ENCODE assay signal across 16 cellular contexts in the genomic region with DNA sequence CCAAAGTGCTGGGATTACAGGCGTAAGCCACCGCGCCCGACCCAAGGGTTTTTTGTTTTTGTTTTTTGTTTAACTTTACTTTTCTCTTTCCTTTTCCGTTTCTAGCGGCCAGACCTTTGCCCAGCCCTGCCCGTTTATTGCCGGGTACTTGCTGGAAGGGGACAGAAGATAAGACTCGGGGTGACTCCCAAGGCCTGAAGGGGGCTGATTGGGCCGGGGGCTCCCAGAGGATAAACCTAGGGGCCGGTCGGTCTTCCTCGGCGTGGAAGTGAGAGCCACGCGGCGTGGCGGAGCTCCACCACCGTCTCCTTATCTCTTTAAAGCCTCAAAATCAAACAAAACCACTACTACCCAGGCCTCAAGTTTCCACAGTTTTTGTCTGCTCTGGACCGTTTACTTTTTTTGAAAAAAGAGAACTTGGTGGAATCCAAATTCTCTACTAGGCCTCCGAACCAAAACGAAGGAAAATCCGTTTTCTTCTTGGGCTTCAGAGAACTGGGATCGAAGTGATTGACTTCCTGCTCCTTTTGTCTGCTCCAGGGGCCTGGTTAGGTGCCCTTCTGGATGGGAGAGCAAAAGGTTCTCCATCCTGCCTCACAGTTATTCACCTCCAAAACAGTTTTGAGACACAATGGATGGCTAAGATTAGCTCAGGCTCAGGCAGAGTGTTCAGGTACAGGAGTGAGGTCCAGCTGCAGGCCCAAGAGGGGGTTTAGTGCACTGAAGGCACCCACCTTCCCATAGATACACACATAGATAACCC. TPM values are rescaled to one million over a fixed set of nuclear protein-coding genes. Genes with fewer than 3 reads are reported as not detected.
DNase-seq lines count a peak whose midpoint lies in the region; ATAC-seq and TF ChIP-seq lines count a peak whose summit lies in the region.
"Had no signal": no experiment of that assay in that cellular context is flagged by ENCODE, and none has a peak within 500 bp of the region (broad histone marks: within the 10 kb centered on the region; RNA-seq: fewer than 3 reads in every experiment).

No MANE protein-coding gene starts in this region.

- H3K4me1 ChIP-seq in CD4-positive, alpha-beta memory T cell (ENCODE audit: insufficient read depth, low read length): peaks cover 15% of the 10 kb centered on the region
- no peaks in the 10 kb centered on the region for H3K4me1 ChIP-seq in HEK293 (ENCODE audit: control insufficient read depth, insufficient read depth, low read length)
- H3K4me1 ChIP-seq: BE2C, testis had no signal

- peak overlapping the region in 1 of 7 donors; percentile 16 for H3K27ac Mint-ChIP-seq in CD4-positive, alpha-beta memory T cell
- H3K27ac Mint-ChIP-seq in activated naive CD8-positive, alpha-beta T cell treated with anti-CD3 and anti-CD28 coated beads, Interleukin-2, amount 50 U/mL, for 24 hours: no peak overlapping the region
- no peak overlapping the region for H3K27ac Mint-ChIP-seq in natural killer cell treated with Interleukin-12 subunit alpha and Interleukin-12 subunit beta and Interleukin-15 and Interleukin-18, amount 100 ng/mL, for 72 hours
- H3K27ac Mint-ChIP-seq in WTC11: no peak overlapping the region
- H3K27ac Mint-ChIP-seq: activated CD4-positive, alpha-beta T cell treated with anti-CD3 and anti-CD28 coated beads, Interleukin-2, amount 10 ng/mL, durations not matched to agents 7 days and 5 days; effector memory CD8-positive, alpha-beta T cell had no signal

- no peak for ATAC-seq in activated naive CD8-positive, alpha-beta T cell treated with anti-CD3 and anti-CD28 coated beads, Interleukin-2, amount 50 U/mL, for 24 hours
- ATAC-seq in natural killer cell treated with Interleukin-12 subunit alpha and Interleukin-12 subunit beta and Interleukin-15 and Interleukin-18, amount 100 ng/mL, for 72 hours: no peak
- no peak for ATAC-seq in WTC11
- no peak for ATAC-seq in HG02885 (IDR thresholded peaks at IDR 0.05; ENCODE audit: poor library complexity, unreplicated experiment)
- ATAC-seq: left lobe of liver had no signal

- H3K4me3 ChIP-seq in CD4-positive, alpha-beta memory T cell (ENCODE audit: low read length in 2 of 2): no peak overlapping the region
- H3K4me3 ChIP-seq in HEK293 (ENCODE audit: low read depth, low read length): no peak overlapping the region

- TF ChIP-seq CTCF in HEK293 (tag by site-specific recombination; IDR thresholded peaks at IDR 0.05) (no peak), WTC11 (IDR thresholded peaks at IDR 0.05) (no peak)

- CTCF ChIA-PET in CD4-positive, alpha-beta memory T cell (lab: Charles Lee; ENCODE audit: partially characterized antibody): interaction anchor here (3.9 kb wide), 1 partner anchor 10 kb away, joined by 31 read pairs; a partner anchor contains a TSS
- CTCF ChIA-PET in HEK293 (lab: Yijun Ruan, JAX) (interaction anchor here (0.6 to 2.9 kb wide), 4 partner anchors 9 to 1389 kb away, joined by 3 to 37 read pairs (median 4); a partner anchor contains a TSS), WTC11 (lab: Charles Lee) (interaction anchor here (1.5 kb wide), 1 partner anchor 8 kb away, joined by 5 read pairs; a partner anchor contains a TSS)

- no peak overlapping the region for H3K27ac ChIP-seq in CD4-positive, alpha-beta memory T cell (ENCODE audit: low read depth, low read length)
- peak overlapping the region; percentile 4; the same call in 1 of the 2 replicates for H3K27ac ChIP-seq in HEK293 (ENCODE audit: extremely low read depth, low read depth, low read length)
- H3K27ac ChIP-seq: testis had no signal

- H3K9me3 Mint-ChIP-seq in CD4-positive, alpha-beta memory T cell: no peaks in the 10 kb centered on the region
- no peaks in the 10 kb centered on the region for H3K9me3 Mint-ChIP-seq in activated naive CD8-positive, alpha-beta T cell treated with anti-CD3 and anti-CD28 coated beads, Interleukin-2, amount 50 U/mL, for 24 hours
- H3K9me3 Mint-ChIP-seq in natural killer cell treated with Interleukin-12 subunit alpha and Interleukin-12 subunit beta and Interleukin-15 and Interleukin-18, amount 100 ng/mL, for 72 hours: no peaks in the 10 kb centered on the region
- no peaks in the 10 kb centered on the region for H3K9me3 Mint-ChIP-seq in WTC11
- H3K9me3 Mint-ChIP-seq: activated CD4-positive, alpha-beta T cell treated with anti-CD3 and anti-CD28 coated beads, Interleukin-2, amount 10 ng/mL, durations not matched to agents 7 days and 5 days; effector memory CD8-positive, alpha-beta T cell had no signal

- H3K9me3 ChIP-seq in CD4-positive, alpha-beta memory T cell (ENCODE audit: control insufficient read depth in 1 of 2, low read length in 2 of 2): no peaks in the 10 kb centered on the region
- H3K9me3 ChIP-seq in HEK293 (ENCODE audit: control insufficient read depth, insufficient read depth, low read depth, low read length): no peaks in the 10 kb centered on the region
- H3K9me3 ChIP-seq: BE2C, testis had no signal

- POLR2A ChIA-PET in CD4-positive, alpha-beta memory T cell (lab: Charles Lee; ENCODE audit: partially characterized antibody): no interaction called here
- POLR2A ChIA-PET in HEK293 (lab: Yijun Ruan, JAX): no interaction called here
- POLR2A ChIA-PET in WTC11 (lab: Charles Lee): no interaction called here

- peaks cover 0 to 7% of the 10 kb centered on the region in 2 donors for H3K36me3 Mint-ChIP-seq in CD4-positive, alpha-beta memory T cell
- H3K36me3 Mint-ChIP-seq in activated naive CD8-positive, alpha-beta T cell treated with anti-CD3 and anti-CD28 coated beads, Interleukin-2, amount 50 U/mL, for 24 hours (ENCODE audit: low read depth): no peaks in the 10 kb centered on the region
- H3K36me3 Mint-ChIP-seq in natural killer cell treated with Interleukin-12 subunit alpha and Interleukin-12 subunit beta and Interleukin-15 and Interleukin-18, amount 100 ng/mL, for 72 hours: no peaks in the 10 kb centered on the region
- no peaks in the 10 kb centered on the region; the same call in 1 of the 2 replicates for H3K36me3 Mint-ChIP-seq in WTC11

- intact Hi-C loops in CD4-positive, alpha-beta memory T cell (cut with micrococcal nuclease): no loop called here

- no peak for DNase-seq in CD4-positive, alpha-beta memory T cell
- DNase-seq in activated naive CD8-positive, alpha-beta T cell treated with anti-CD3 and anti-CD28 coated beads, Interleukin-2, amount 50 U/mL, for 24 hours: no peak
- DNase-seq in natural killer cell treated with Interleukin-12 subunit alpha and Interleukin-12 subunit beta and Interleukin-15 and Interleukin-18, amount 100 ng/mL, for 72 hours (ENCODE audit: low spot score): no peak
- no peak for DNase-seq in middle frontal gyrus (ENCODE audit: extremely low spot score, low spot score)
- DNase-seq in G401 (ENCODE audit: low spot score): no peak
- no peak for DNase-seq in WTC11 (ENCODE audit: low spot score)
- DNase-seq: activated CD4-positive, alpha-beta T cell treated with anti-CD3 and anti-CD28 coated beads, Interleukin-2, amount 10 ng/mL, durations not matched to agents 7 days and 5 days; BE2C; effector memory CD8-positive, alpha-beta T cell; NCI-H1105; NCI-H774; testis had no signal

- peaks cover 65 to 78% of the 10 kb centered on the region in 2 donors for H3K27me3 Mint-ChIP-seq in CD4-positive, alpha-beta memory T cell
- H3K27me3 Mint-ChIP-seq in activated naive CD8-positive, alpha-beta T cell treated with anti-CD3 and anti-CD28 coated beads, Interleukin-2, amount 50 U/mL, for 24 hours: peaks cover 74% of the 10 kb centered on the region
- H3K27me3 Mint-ChIP-seq in natural killer cell treated with Interleukin-12 subunit alpha and Interleukin-12 subunit beta and Interleukin-15 and Interleukin-18, amount 100 ng/mL, for 72 hours: peaks cover 46 to 50% of the 10 kb centered on the region in 2 donors
- H3K27me3 Mint-ChIP-seq in WTC11 (ENCODE audit: low read depth): peaks cover 100% of the 10 kb centered on the region; the same call in 1 of the 2 replicates

- H3K27me3 ChIP-seq in CD4-positive, alpha-beta memory T cell (ENCODE audit: insufficient read depth, low read length): peaks cover 60% of the 10 kb centered on the region
- H3K27me3 ChIP-seq: testis had no signal

- peaks cover 0 to 15% (median 8%) of the 10 kb centered on the region in 4 donors for H3K4me1 Mint-ChIP-seq in CD4-positive, alpha-beta memory T cell
- peaks cover 12% of the 10 kb centered on the region for H3K4me1 Mint-ChIP-seq in activated naive CD8-positive, alpha-beta T cell treated with anti-CD3 and anti-CD28 coated beads, Interleukin-2, amount 50 U/mL, for 24 hours
- peaks cover 8 to 10% of the 10 kb centered on the region in 2 donors for H3K4me1 Mint-ChIP-seq in natural killer cell treated with Interleukin-12 subunit alpha and Interleukin-12 subunit beta and Interleukin-15 and Interleukin-18, amount 100 ng/mL, for 72 hours (ENCODE audit: low read depth in 2 of 2)
- peaks cover 16% of the 10 kb centered on the region for H3K4me1 Mint-ChIP-seq in WTC11

- H3K36me3 ChIP-seq in CD4-positive, alpha-beta memory T cell (ENCODE audit: insufficient read depth, low read length): no peaks in the 10 kb centered on the region
- peaks cover 8 to 56% of the 10 kb centered on the region in 2 experiments; a peak in 2 of 3 replicates for H3K36me3 ChIP-seq in HEK293 (ENCODE audit: control insufficient read depth in 2 of 2, insufficient read depth in 1 of 2, low read length in 2 of 2)
- H3K36me3 ChIP-seq: BE2C had no signal

- in situ Hi-C loops in G401 (cut with HindIII; ENCODE audit: low sequenced_read_pairs): no loop called here

- peak overlapping the region in 5 of 8 donors; percentile 30 to 79 (median 42) for H3K4me3 Mint-ChIP-seq in CD4-positive, alpha-beta memory T cell
- peak overlapping the region; percentile 51 for H3K4me3 Mint-ChIP-seq in activated naive CD8-positive, alpha-beta T cell treated with anti-CD3 and anti-CD28 coated beads, Interleukin-2, amount 50 U/mL, for 24 hours
- H3K4me3 Mint-ChIP-seq in natural killer cell treated with Interleukin-12 subunit alpha and Interleukin-12 subunit beta and Interleukin-15 and Interleukin-18, amount 100 ng/mL, for 72 hours: peak overlapping the region; percentile 60
- no peak overlapping the region for H3K4me3 Mint-ChIP-seq in WTC11

RNA-seq across cellular contexts. Expression of a gene that starts 8.5 kb away (rescaled TPM):
- not detected for total RNA-seq in CD4-positive, alpha-beta memory T cell
- not detected for polyA plus RNA-seq in CD4-positive, alpha-beta memory T cell
- total RNA-seq in natural killer cell treated with Interleukin-12 subunit alpha and Interleukin-12 subunit beta and Interleukin-15 and Interleukin-18, amount 100 ng/mL, for 72 hours: 1 to 10 TPM in 1 of 2 donors, under 1 TPM in 1; 0.78 to 2.7 TPM
- 1.8 and 4.1 TPM in 2 replicates for total RNA-seq in G401 (2014; rRNA removed; shearing (Covaris generic))
- total RNA-seq in WTC11 (2021): 0.09 to 0.24 TPM (median 0.09 TPM) in 3 replicates
- total RNA-seq: activated CD4-positive, alpha-beta T cell treated with anti-CD3 and anti-CD28 coated beads, Interleukin-2, amount 10 ng/mL, durations not matched to agents 7 days and 5 days had no signal

RNA-seq across cellular contexts. Expression of a gene that starts 19.5 kb away (rescaled TPM):
- total RNA-seq in CD4-positive, alpha-beta memory T cell: not detected
- polyA plus RNA-seq in CD4-positive, alpha-beta memory T cell: not detected
- total RNA-seq in natural killer cell treated with Interleukin-12 subunit alpha and Interleukin-12 subunit beta and Interleukin-15 and Interleukin-18, amount 100 ng/mL, for 72 hours: not detected
- 0.10 TPM in 1 of 2 replicates, not detected in the other for total RNA-seq in G401 (2014; rRNA removed; shearing (Covaris generic))
- not detected in 3 replicates for total RNA-seq in WTC11 (2021)
- total RNA-seq: activated CD4-positive, alpha-beta T cell treated with anti-CD3 and anti-CD28 coated beads, Interleukin-2, amount 10 ng/mL, durations not matched to agents 7 days and 5 days; T-helper 1 cell treated with Interleukin-12 subunit alpha and Interleukin-12 subunit beta and Interleukin-4 antibody, amounts not matched to agents 30 ng/mL and 1 ng/mL, for 36 hours had no signal

RNA-seq across cellular contexts. Expression of a gene that starts 23.8 kb away (rescaled TPM):
- total RNA-seq in CD4-positive, alpha-beta memory T cell: under 1 TPM in 1 of 2 experiments, not detected in 1; 0.25 TPM
- 1 to 10 TPM in 1 of 2 donors, under 1 TPM in 1; 0.23 to 1.3 TPM for polyA plus RNA-seq in CD4-positive, alpha-beta memory T cell
- 1 to 10 TPM; 1.1 to 2.7 TPM for total RNA-seq in natural killer cell treated with Interleukin-12 subunit alpha and Interleukin-12 subunit beta and Interleukin-15 and Interleukin-18, amount 100 ng/mL, for 72 hours
- total RNA-seq in G401 (2014; rRNA removed; shearing (Covaris generic)): 9.1 and 12.8 TPM in 2 replicates
- total RNA-seq in WTC11 (2021): 0.14 TPM in 1 of 3 replicates, not detected in the others

RNA-seq across cellular contexts. Expression of a gene that starts 29.8 kb away (rescaled TPM):
- total RNA-seq in CD4-positive, alpha-beta memory T cell: under 1 TPM in 1 of 2 experiments, not detected in 1; 0.38 TPM
- not detected for polyA plus RNA-seq in CD4-positive, alpha-beta memory T cell
- total RNA-seq in natural killer cell treated with Interleukin-12 subunit alpha and Interleukin-12 subunit beta and Interleukin-15 and Interleukin-18, amount 100 ng/mL, for 72 hours: 1 to 10 TPM; 1.9 to 2.2 TPM
- 0.92 and 2.0 TPM in 2 replicates for total RNA-seq in G401 (2014; rRNA removed; shearing (Covaris generic))
- 0.11 TPM in 1 of 3 replicates, not detected in the others for total RNA-seq in WTC11 (2021)
- total RNA-seq: activated CD4-positive, alpha-beta T cell treated with anti-CD3 and anti-CD28 coated beads, Interleukin-2, amount 10 ng/mL, durations not matched to agents 7 days and 5 days had no signal

RNA-seq across cellular contexts. Expression of a gene that starts 41.0 kb away (rescaled TPM):
- total RNA-seq in CD4-positive, alpha-beta memory T cell: not detected
- polyA plus RNA-seq in CD4-positive, alpha-beta memory T cell: not detected
- total RNA-seq in natural killer cell treated with Interleukin-12 subunit alpha and Interleukin-12 subunit beta and Interleukin-15 and Interleukin-18, amount 100 ng/mL, for 72 hours: under 1 TPM in 1 of 2 donors, not detected in 1; 0.70 TPM
- 1.7 TPM in 1 of 2 replicates, not detected in the other for total RNA-seq in G401 (2014; rRNA removed; shearing (Covaris generic))
- total RNA-seq in WTC11 (2021): not detected in 3 replicates
- total RNA-seq: activated CD4-positive, alpha-beta T cell treated with anti-CD3 and anti-CD28 coated beads, Interleukin-2, amount 10 ng/mL, durations not matched to agents 7 days and 5 days had no signal
